16 cellular contexts compared by ENCODE assay signal in genomic region chr3:6326760-6327159, GRCh38.
A peak's percentile ranks its signal among the peaks of the same experiment; 100 is the strongest.
DNase-seq lines count a peak whose midpoint lies in the region; ATAC-seq and TF ChIP-seq lines count a peak whose summit lies in the region.
"Had no signal": no experiment of that assay in that cellular context is flagged by ENCODE, and none has a peak within 500 bp of the region (broad histone marks: within the 10 kb centered on the region; RNA-seq: fewer than 3 reads in every experiment).

No MANE protein-coding gene starts in this region.

- TF ChIP-seq CTCF in neural progenitor cell (IDR thresholded peaks at IDR 0.05) (no peak), right lobe of liver (IDR thresholded peaks at IDR 0.05) (no peak)

- no peaks in the 10 kb centered on the region for H3K9me3 Mint-ChIP-seq in neural progenitor cell
- peaks cover 6% of the 10 kb centered on the region for H3K9me3 Mint-ChIP-seq in activated naive CD4-positive, alpha-beta T cell treated with anti-CD3 and anti-CD28 coated beads, Interleukin-2, amount 10 ng/mL, durations not matched to agents 7 days and 5 days

- no peak for ATAC-seq in right lobe of liver
- ATAC-seq: GM23338, K562 had no signal

- intact Hi-C loops in right lobe of liver (cut with DNase I) = no loop called here

- H3F3A ChIP-seq in neural progenitor cell (ENCODE audit: low read depth) = no peaks in the 10 kb centered on the region

- H3K36me3 Mint-ChIP-seq in neural progenitor cell = no peaks in the 10 kb centered on the region
- no peaks in the 10 kb centered on the region for H3K36me3 Mint-ChIP-seq in activated naive CD4-positive, alpha-beta T cell treated with anti-CD3 and anti-CD28 coated beads, Interleukin-2, amount 10 ng/mL, durations not matched to agents 7 days and 5 days
- H3K36me3 Mint-ChIP-seq: CD14-positive monocyte had no signal

- H3K79me2 ChIP-seq in neural progenitor cell (ENCODE audit: low read depth) = no peaks in the 10 kb centered on the region

- no peak overlapping the region for H3K9ac ChIP-seq in neural progenitor cell

- H3K27me3 Mint-ChIP-seq in neural progenitor cell (ENCODE audit: insufficient read depth, low read depth) = no peaks in the 10 kb centered on the region
- no peaks in the 10 kb centered on the region for H3K27me3 Mint-ChIP-seq in activated naive CD4-positive, alpha-beta T cell treated with anti-CD3 and anti-CD28 coated beads, Interleukin-2, amount 10 ng/mL, durations not matched to agents 7 days and 5 days

- H4K20me1 ChIP-seq in neural progenitor cell (ENCODE audit: low read depth) = no peaks in the 10 kb centered on the region

- H3K4me3 ChIP-seq in neural progenitor cell = no peak overlapping the region
- H3K4me3 ChIP-seq in right lobe of liver = no peak overlapping the region
- H3K4me3 ChIP-seq: GM23338, K562, SJSA1 had no signal

- WGBS in right lobe of liver (ENCODE audit: insufficient coverage, low coverage, low lambda C conversion rate, missing lambda C conversion rate) = 54% methylated on average over 6 of the region's 6 CpGs

- no peak for TF ChIP-seq POLR2A in right lobe of liver (IDR thresholded peaks at IDR 0.05)

- no peak overlapping the region for H3K4me2 ChIP-seq in neural progenitor cell
- H3K4me2 ChIP-seq: GM23338 had no signal

- H3K4me3 Mint-ChIP-seq in neural progenitor cell = no peak overlapping the region
- H3K4me3 Mint-ChIP-seq in activated naive CD4-positive, alpha-beta T cell treated with anti-CD3 and anti-CD28 coated beads, Interleukin-2, amount 10 ng/mL, durations not matched to agents 7 days and 5 days = no peak overlapping the region
- H3K4me3 Mint-ChIP-seq: CD14-positive monocyte, GM23338 had no signal

- H3K9me3 ChIP-seq in neural progenitor cell (ENCODE audit: low read depth) (no peaks in the 10 kb centered on the region), right lobe of liver (no peaks in the 10 kb centered on the region)
- H3K9me3 ChIP-seq: SJSA1 had no signal

- CTCF ChIA-PET in activated naive CD4-positive, alpha-beta T cell treated with anti-CD3 and anti-CD28 coated beads, Interleukin-2, amount 10 ng/mL, durations not matched to agents 7 days and 5 days (lab: Charles Lee) = no interaction called here

- H3K27ac ChIP-seq in neural progenitor cell = no peak overlapping the region
- H3K27ac ChIP-seq in right lobe of liver = no peak overlapping the region
- H3K27ac ChIP-seq: SJSA1 had no signal

- H3K27ac Mint-ChIP-seq in neural progenitor cell = peak overlapping the region; percentile 42
- H3K27ac Mint-ChIP-seq in activated naive CD4-positive, alpha-beta T cell treated with anti-CD3 and anti-CD28 coated beads, Interleukin-2, amount 10 ng/mL, durations not matched to agents 7 days and 5 days = no peak overlapping the region
- H3K27ac Mint-ChIP-seq: CD14-positive monocyte, GM23338 had no signal

- H3K36me3 ChIP-seq in neural progenitor cell = no peaks in the 10 kb centered on the region
- H3K36me3 ChIP-seq in right lobe of liver = no peaks in the 10 kb centered on the region
- H3K36me3 ChIP-seq: SJSA1 had no signal

- peaks cover 7% of the 10 kb centered on the region for H3K4me1 Mint-ChIP-seq in neural progenitor cell
- no peaks in the 10 kb centered on the region for H3K4me1 Mint-ChIP-seq in activated naive CD4-positive, alpha-beta T cell treated with anti-CD3 and anti-CD28 coated beads, Interleukin-2, amount 10 ng/mL, durations not matched to agents 7 days and 5 days
- H3K4me1 Mint-ChIP-seq: CD14-positive monocyte, GM23338 had no signal

- no peaks in the 10 kb centered on the region for H3K27me3 ChIP-seq in neural progenitor cell
- H3K27me3 ChIP-seq in right lobe of liver = no peaks in the 10 kb centered on the region
- H3K27me3 ChIP-seq: SJSA1 had no signal

- DNase-seq in NCI-H748 (lab: John Stamatoyannopoulos, UW; ENCODE audit: unreplicated experiment) (peak; percentile 44), NCI-H748 treated with DMSO at 0.1 percent for 48 hours (lab: John Stamatoyannopoulos, UW) (no peak), NCI-H1105 (lab: John Stamatoyannopoulos, UW) (peak; percentile 51), SHP77 treated with DMSO at 0.1 percent for 48 hours (lab: John Stamatoyannopoulos, UW) (peak; percentile 88), neural progenitor cell (ENCODE audit: low spot score) (no peak), Ammon's horn (ENCODE audit: low spot score) (no peak), right lobe of liver (no peak)
- DNase-seq in activated naive CD4-positive, alpha-beta T cell treated with anti-CD3 and anti-CD28 coated beads, Interleukin-2, amount 10 ng/mL, durations not matched to agents 7 days and 5 days = no peak
- DNase-seq: MV-4-11, NCI-H1694, NCI-H526 treated with DMSO at 0.1 percent for 48 hours, RPMI8226 had no signal

- H3K4me1 ChIP-seq in neural progenitor cell = no peaks in the 10 kb centered on the region
- H3K4me1 ChIP-seq in right lobe of liver = no peaks in the 10 kb centered on the region
- H3K4me1 ChIP-seq: SJSA1 had no signal

- peak overlapping the region; percentile 63 for H2AFZ ChIP-seq in neural progenitor cell (replicated peaks)
- H2AFZ ChIP-seq: GM23338 had no signal

Comparison
In these comparisons a context has a peak if more than half of its experiments do, and no peak if none do; other contexts are left out.
1. DNase-seq: peak in NCI-H748 (single experiment), NCI-H1105 (single experiment) and SHP77 treated with DMSO at 0.1 percent for 48 hours (single experiment); none in NCI-H748 treated with DMSO at 0.1 percent for 48 hours (single experiment), neural progenitor cell (single experiment), Ammon's horn (single experiment), right lobe of liver (0 of 3) and activated naive CD4-positive, alpha-beta T cell treated with anti-CD3 and anti-CD28 coated beads, Interleukin-2, amount 10 ng/mL, durations not matched to agents 7 days and 5 days (single experiment).